1 cellular context compared by ENCODE assay signal in genomic region chr6:157022022-157022740, GRCh38.
A peak's percentile ranks its signal among the peaks of the same experiment; 100 is the strongest.
TF ChIP-seq lines count a peak whose summit lies in the region.

No MANE protein-coding gene starts in this region.

TF ChIP-seq in HEK293, 187 proteins besides CTCF, POLR2A, EP300 and RAD21 (continued from another document):
- TF ChIP-seq ZNF214 (tag by site-specific recombination; IDR thresholded peaks at IDR 0.05; ENCODE audit: borderline replicate concordance) (no peak), ZNF112 (tag by site-specific recombination; IDR thresholded peaks at IDR 0.05) (no peak), ZNF747 (tag by site-specific recombination; IDR thresholded peaks at IDR 0.05) (no peak), MEIS1 (CRISPR knock-in tag; IDR thresholded peaks at IDR 0.05; ENCODE audit: borderline replicate concordance) (no peak), IKZF3 (tag by site-specific recombination; IDR thresholded peaks at IDR 0.05) (0 out of 2 replicates have a peak, but pooled peaks have one; percentile 45), KLF16 (tag by site-specific recombination; IDR thresholded peaks at IDR 0.05) (no peak), ZNF366 (tag by site-specific recombination; conservative IDR thresholded peaks at IDR 0.05) (no peak), ATF2 (tag by site-specific recombination; IDR thresholded peaks at IDR 0.05; ENCODE audit: low read depth) (no peak), ZFP37 (tag by site-specific recombination; IDR thresholded peaks at IDR 0.05) (no peak), ZEB2 (tag by site-specific recombination; IDR thresholded peaks at IDR 0.05) (no peak), ZNF202 (tag by site-specific recombination; IDR thresholded peaks at IDR 0.05; ENCODE audit: borderline replicate concordance) (no peak), GLI4 (tag by site-specific recombination; IDR thresholded peaks at IDR 0.05) (no peak), ZNF114 (tag by site-specific recombination; IDR thresholded peaks at IDR 0.05) (no peak), SP7 (tag by site-specific recombination; IDR thresholded peaks at IDR 0.05) (peak; percentile 15; the same call in 1 of the 2 replicates), ZNF416 (tag by site-specific recombination; IDR thresholded peaks at IDR 0.05) (no peak), BCL11A (tag by site-specific recombination; IDR thresholded peaks at IDR 0.05; ENCODE audit: low read depth) (no peak), ZBTB17 (tag by site-specific recombination; IDR thresholded peaks at IDR 0.05) (0 out of 2 replicates have a peak, but pooled peaks have one; percentile 21), ZNF404 (tag by site-specific recombination; IDR thresholded peaks at IDR 0.05) (no peak), ZSCAN30 (tag by site-specific recombination; IDR thresholded peaks at IDR 0.05) (no peak), ZNF660 (tag by site-specific recombination; IDR thresholded peaks at IDR 0.05) (peak; percentile 12), FEZF1 (tag by site-specific recombination; IDR thresholded peaks at IDR 0.05) (peak; percentile 38; the same call in 1 of the 2 replicates), SP2 (tag by site-specific recombination; IDR thresholded peaks at IDR 0.05) (peak; percentile 52), ZNF549 (tag by site-specific recombination; IDR thresholded peaks at IDR 0.05) (no peak), ZNF626 (tag by site-specific recombination; IDR thresholded peaks at IDR 0.05) (no peak), ZNF391 (tag by site-specific recombination; IDR thresholded peaks at IDR 0.05; ENCODE audit: borderline replicate concordance, low read depth) (no peak), ZNF521 (tag by site-specific recombination; IDR thresholded peaks at IDR 0.05) (no peak), ZNF140 (tag by site-specific recombination; IDR thresholded peaks at IDR 0.05) (no peak), ZNF362 (tag by site-specific recombination; IDR thresholded peaks at IDR 0.05) (no peak), KLF9 (tag by site-specific recombination; IDR thresholded peaks at IDR 0.05; ENCODE audit: low read depth) (peak; percentile 26), ZNF394 (tag by site-specific recombination; IDR thresholded peaks at IDR 0.05; ENCODE audit: borderline replicate concordance) (no peak), ZBTB44 (tag by site-specific recombination; IDR thresholded peaks at IDR 0.05) (0 out of 2 replicates have a peak, but pooled peaks have one; percentile 18), ZNF175 (tag by site-specific recombination; IDR thresholded peaks at IDR 0.05) (no peak), ZNF785 (tag by site-specific recombination; IDR thresholded peaks at IDR 0.05) (no peak), HOXC10 (CRISPR knock-in tag; IDR thresholded peaks at IDR 0.05) (no peak), TRIM28 (IDR thresholded peaks at IDR 0.05; ENCODE audit: borderline replicate concordance, low read length) (no peak), ZNF341 (tag by site-specific recombination; IDR thresholded peaks at IDR 0.05; ENCODE audit: low read depth) (peak; percentile 56), ZNF280D (tag by site-specific recombination; IDR thresholded peaks at IDR 0.05) (no peak), ZNF488 (tag by site-specific recombination; IDR thresholded peaks at IDR 0.05) (no peak), ZNF529 (tag by site-specific recombination; IDR thresholded peaks at IDR 0.05; ENCODE audit: insufficient replicate concordance) (no peak), ZNF473 (tag by site-specific recombination; IDR thresholded peaks at IDR 0.05) (no peak)
- TF ChIP-seq, protein P1, sequence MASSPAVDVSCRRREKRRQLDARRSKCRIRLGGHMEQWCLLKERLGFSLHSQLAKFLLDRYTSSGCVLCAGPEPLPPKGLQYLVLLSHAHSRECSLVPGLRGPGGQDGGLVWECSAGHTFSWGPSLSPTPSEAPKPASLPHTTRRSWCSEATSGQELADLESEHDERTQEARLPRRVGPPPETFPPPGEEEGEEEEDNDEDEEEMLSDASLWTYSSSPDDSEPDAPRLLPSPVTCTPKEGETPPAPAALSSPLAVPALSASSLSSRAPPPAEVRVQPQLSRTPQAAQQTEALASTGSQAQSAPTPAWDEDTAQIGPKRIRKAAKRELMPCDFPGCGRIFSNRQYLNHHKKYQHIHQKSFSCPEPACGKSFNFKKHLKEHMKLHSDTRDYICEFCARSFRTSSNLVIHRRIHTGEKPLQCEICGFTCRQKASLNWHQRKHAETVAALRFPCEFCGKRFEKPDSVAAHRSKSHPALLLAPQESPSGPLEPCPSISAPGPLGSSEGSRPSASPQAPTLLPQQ (tag by site-specific recombination; IDR thresholded peaks at IDR 0.05): no peak
- TF ChIP-seq, protein P2, sequence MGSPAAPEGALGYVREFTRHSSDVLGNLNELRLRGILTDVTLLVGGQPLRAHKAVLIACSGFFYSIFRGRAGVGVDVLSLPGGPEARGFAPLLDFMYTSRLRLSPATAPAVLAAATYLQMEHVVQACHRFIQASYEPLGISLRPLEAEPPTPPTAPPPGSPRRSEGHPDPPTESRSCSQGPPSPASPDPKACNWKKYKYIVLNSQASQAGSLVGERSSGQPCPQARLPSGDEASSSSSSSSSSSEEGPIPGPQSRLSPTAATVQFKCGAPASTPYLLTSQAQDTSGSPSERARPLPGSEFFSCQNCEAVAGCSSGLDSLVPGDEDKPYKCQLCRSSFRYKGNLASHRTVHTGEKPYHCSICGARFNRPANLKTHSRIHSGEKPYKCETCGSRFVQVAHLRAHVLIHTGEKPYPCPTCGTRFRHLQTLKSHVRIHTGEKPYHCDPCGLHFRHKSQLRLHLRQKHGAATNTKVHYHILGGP (tag by site-specific recombination; IDR thresholded peaks at IDR 0.05): peak; percentile 94
- TF ChIP-seq, protein P3, sequence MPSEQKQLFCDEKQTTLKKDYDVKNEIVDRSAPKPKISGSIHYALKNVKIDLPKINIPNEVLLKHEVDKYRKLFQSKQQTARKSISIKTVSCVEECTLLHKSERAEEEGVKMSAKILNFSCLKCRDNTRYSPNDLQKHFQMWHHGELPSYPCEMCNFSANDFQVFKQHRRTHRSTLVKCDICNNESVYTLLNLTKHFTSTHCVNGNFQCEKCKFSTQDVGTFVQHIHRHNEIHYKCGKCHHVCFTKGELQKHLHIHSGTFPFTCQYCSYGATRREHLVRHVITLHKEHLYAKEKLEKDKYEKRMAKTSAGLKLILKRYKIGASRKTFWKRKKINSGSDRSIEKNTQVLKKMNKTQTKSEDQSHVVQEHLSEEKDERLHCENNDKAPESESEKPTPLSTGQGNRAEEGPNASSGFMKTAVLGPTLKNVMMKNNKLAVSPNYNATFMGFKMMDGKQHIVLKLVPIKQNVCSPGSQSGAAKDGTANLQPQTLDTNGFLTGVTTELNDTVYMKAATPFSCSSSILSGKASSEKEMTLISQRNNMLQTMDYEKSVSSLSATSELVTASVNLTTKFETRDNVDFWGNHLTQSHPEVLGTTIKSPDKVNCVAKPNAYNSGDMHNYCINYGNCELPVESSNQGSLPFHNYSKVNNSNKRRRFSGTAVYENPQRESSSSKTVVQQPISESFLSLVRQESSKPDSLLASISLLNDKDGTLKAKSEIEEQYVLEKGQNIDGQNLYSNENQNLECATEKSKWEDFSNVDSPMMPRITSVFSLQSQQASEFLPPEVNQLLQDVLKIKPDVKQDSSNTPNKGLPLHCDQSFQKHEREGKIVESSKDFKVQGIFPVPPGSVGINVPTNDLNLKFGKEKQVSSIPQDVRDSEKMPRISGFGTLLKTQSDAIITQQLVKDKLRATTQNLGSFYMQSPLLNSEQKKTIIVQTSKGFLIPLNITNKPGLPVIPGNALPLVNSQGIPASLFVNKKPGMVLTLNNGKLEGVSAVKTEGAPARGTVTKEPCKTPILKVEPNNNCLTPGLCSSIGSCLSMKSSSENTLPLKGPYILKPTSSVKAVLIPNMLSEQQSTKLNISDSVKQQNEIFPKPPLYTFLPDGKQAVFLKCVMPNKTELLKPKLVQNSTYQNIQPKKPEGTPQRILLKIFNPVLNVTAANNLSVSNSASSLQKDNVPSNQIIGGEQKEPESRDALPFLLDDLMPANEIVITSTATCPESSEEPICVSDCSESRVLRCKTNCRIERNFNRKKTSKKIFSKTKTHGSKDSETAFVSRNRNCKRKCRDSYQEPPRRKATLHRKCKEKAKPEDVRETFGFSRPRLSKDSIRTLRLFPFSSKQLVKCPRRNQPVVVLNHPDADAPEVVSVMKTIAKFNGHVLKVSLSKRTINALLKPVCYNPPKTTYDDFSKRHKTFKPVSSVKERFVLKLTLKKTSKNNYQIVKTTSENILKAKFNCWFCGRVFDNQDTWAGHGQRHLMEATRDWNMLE (tag by site-specific recombination; conservative IDR thresholded peaks at IDR 0.05; ENCODE audit: low read depth): no peak
- TF ChIP-seq, protein P4, sequence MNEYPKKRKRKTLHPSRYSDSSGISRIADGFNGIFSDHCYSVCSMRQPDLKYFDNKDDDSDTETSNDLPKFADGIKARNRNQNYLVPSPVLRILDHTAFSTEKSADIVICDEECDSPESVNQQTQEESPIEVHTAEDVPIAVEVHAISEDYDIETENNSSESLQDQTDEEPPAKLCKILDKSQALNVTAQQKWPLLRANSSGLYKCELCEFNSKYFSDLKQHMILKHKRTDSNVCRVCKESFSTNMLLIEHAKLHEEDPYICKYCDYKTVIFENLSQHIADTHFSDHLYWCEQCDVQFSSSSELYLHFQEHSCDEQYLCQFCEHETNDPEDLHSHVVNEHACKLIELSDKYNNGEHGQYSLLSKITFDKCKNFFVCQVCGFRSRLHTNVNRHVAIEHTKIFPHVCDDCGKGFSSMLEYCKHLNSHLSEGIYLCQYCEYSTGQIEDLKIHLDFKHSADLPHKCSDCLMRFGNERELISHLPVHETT (tag by site-specific recombination; IDR thresholded peaks at IDR 0.05): no peak
- TF ChIP-seq, protein P5, sequence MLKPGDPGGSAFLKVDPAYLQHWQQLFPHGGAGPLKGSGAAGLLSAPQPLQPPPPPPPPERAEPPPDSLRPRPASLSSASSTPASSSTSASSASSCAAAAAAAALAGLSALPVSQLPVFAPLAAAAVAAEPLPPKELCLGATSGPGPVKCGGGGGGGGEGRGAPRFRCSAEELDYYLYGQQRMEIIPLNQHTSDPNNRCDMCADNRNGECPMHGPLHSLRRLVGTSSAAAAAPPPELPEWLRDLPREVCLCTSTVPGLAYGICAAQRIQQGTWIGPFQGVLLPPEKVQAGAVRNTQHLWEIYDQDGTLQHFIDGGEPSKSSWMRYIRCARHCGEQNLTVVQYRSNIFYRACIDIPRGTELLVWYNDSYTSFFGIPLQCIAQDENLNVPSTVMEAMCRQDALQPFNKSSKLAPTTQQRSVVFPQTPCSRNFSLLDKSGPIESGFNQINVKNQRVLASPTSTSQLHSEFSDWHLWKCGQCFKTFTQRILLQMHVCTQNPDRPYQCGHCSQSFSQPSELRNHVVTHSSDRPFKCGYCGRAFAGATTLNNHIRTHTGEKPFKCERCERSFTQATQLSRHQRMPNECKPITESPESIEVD (tag by site-specific recombination; IDR thresholded peaks at IDR 0.05): 0 out of 2 replicates have a peak, but pooled peaks have one; percentile 10
